In genomic region chr20:59495894-59496510, GRCh38 we compare ENCODE assay signal across 8 cellular contexts.
A peak's percentile ranks its signal among the peaks of the same experiment; 100 is the strongest.
DNase-seq lines count a peak whose midpoint lies in the region; ATAC-seq and TF ChIP-seq lines count a peak whose summit lies in the region.

No MANE protein-coding gene starts in this region.

- H3K4me3 Mint-ChIP-seq in neural progenitor cell = no peak overlapping the region

- H3K27ac ChIP-seq in DND-41 (ENCODE audit: low read length) (no peak overlapping the region), KMS-11 (no peak overlapping the region), neural progenitor cell (no peak overlapping the region), substantia nigra (ENCODE audit: low read depth, low read length, poor library complexity, severe bottlenecking) (no peak overlapping the region)

- no peaks in the 10 kb centered on the region for H3K36me3 Mint-ChIP-seq in neural progenitor cell

- H3K9me3 ChIP-seq in DND-41 (ENCODE audit: insufficient read depth, low read length, severe bottlenecking) (no peaks in the 10 kb centered on the region), neural progenitor cell (ENCODE audit: low read depth) (no peaks in the 10 kb centered on the region)

- no peak overlapping the region for H2AFZ ChIP-seq in DND-41 (ENCODE audit: low read depth, low read length)
- H2AFZ ChIP-seq in KMS-11 (ENCODE audit: low read depth) = peak overlapping the region; percentile 26; the same call in 1 of the 2 replicates
- peak overlapping the region; percentile 79 for H2AFZ ChIP-seq in neural progenitor cell (replicated peaks)

- H3K9ac ChIP-seq in DND-41 (ENCODE audit: low read depth, low read length) (no peak overlapping the region), KMS-11 (no peak overlapping the region), neural progenitor cell (no peak overlapping the region)

- peaks cover 7% of the 10 kb centered on the region for H4K20me1 ChIP-seq in DND-41 (ENCODE audit: insufficient read depth, low read length)
- no peaks in the 10 kb centered on the region for H4K20me1 ChIP-seq in KMS-11 (ENCODE audit: insufficient read depth)
- no peaks in the 10 kb centered on the region for H4K20me1 ChIP-seq in neural progenitor cell (ENCODE audit: low read depth)

- DNase-seq in DND-41 = peak; percentile 72
- peak; percentile 80 for DNase-seq in RKO (ENCODE audit: low spot score)
- peak; percentile 33 for DNase-seq in activated T-helper 1 cell treated with Interleukin-2 at 50 U/mL for 16 hours (ENCODE audit: low read depth)
- peak; percentile 59 for DNase-seq in fibroblast of peridontal ligament (ENCODE audit: extremely low read depth)
- peak; percentile 88 for DNase-seq in neural progenitor cell (ENCODE audit: low spot score)
- peak in 43 of 49 donors; percentile 3 to 74 (median 41) for DNase-seq in substantia nigra (lab: John Stamatoyannopoulos, UW)

- H3K36me3 ChIP-seq in DND-41 (ENCODE audit: insufficient read depth, low read length) (no peaks in the 10 kb centered on the region), KMS-11 (ENCODE audit: insufficient read depth) (no peaks in the 10 kb centered on the region), neural progenitor cell (no peaks in the 10 kb centered on the region)

- no peaks in the 10 kb centered on the region for H3F3A ChIP-seq in neural progenitor cell (ENCODE audit: low read depth)

- TF ChIP-seq CTCF in DND-41 (IDR thresholded peaks at IDR 0.05; ENCODE audit: borderline replicate concordance, extremely low read depth, low read length, poor library complexity, severe bottlenecking) = peak; percentile 97
- peak; percentile 92 for TF ChIP-seq CTCF in KMS-11 (conservative IDR thresholded peaks at IDR 0.05; ENCODE audit: low read depth, low read length)
- TF ChIP-seq CTCF in neural progenitor cell (IDR thresholded peaks at IDR 0.05) = peak; percentile 89

- H3K4me1 Mint-ChIP-seq in neural progenitor cell = no peaks in the 10 kb centered on the region

- H3K27me3 Mint-ChIP-seq in neural progenitor cell (ENCODE audit: insufficient read depth, low read depth) = peaks cover 9% of the 10 kb centered on the region

- no peaks in the 10 kb centered on the region for H3K79me2 ChIP-seq in DND-41 (ENCODE audit: insufficient read depth, low read length)
- no peaks in the 10 kb centered on the region for H3K79me2 ChIP-seq in KMS-11 (ENCODE audit: insufficient read depth, low read depth)
- no peaks in the 10 kb centered on the region for H3K79me2 ChIP-seq in neural progenitor cell (ENCODE audit: low read depth)

- no peak overlapping the region for H3K27ac Mint-ChIP-seq in neural progenitor cell

- H3K4me2 ChIP-seq in DND-41 (ENCODE audit: insufficient read depth, low read length) (no peak overlapping the region), KMS-11 (no peak overlapping the region), neural progenitor cell (no peak overlapping the region)

- H3K9me3 Mint-ChIP-seq in neural progenitor cell = peaks cover 7% of the 10 kb centered on the region

- H3K4me1 ChIP-seq in DND-41 (ENCODE audit: insufficient read depth, low read length) = no peaks in the 10 kb centered on the region
- no peaks in the 10 kb centered on the region for H3K4me1 ChIP-seq in KMS-11 (ENCODE audit: low read depth, poor library complexity, severe bottlenecking)
- no peaks in the 10 kb centered on the region for H3K4me1 ChIP-seq in neural progenitor cell

- ATAC-seq in DND-41 (ENCODE audit: insufficient read depth, low read depth) (peak; percentile 85), HG03039 (IDR thresholded peaks at IDR 0.05; ENCODE audit: unreplicated experiment) (no peak)

- peaks cover 13% of the 10 kb centered on the region for H3K27me3 ChIP-seq in DND-41 (ENCODE audit: insufficient read depth, low read length, poor library complexity)
- peaks cover 12% of the 10 kb centered on the region; the same call in 1 of the 2 replicates for H3K27me3 ChIP-seq in KMS-11 (ENCODE audit: insufficient read depth, low read depth)
- H3K27me3 ChIP-seq in neural progenitor cell = peaks cover 30% of the 10 kb centered on the region

- H3K4me3 ChIP-seq in DND-41 (ENCODE audit: low read depth in 1 of 2, low read length in 2 of 2) = no peak overlapping the region
- no peak overlapping the region for H3K4me3 ChIP-seq in KMS-11 (IDR thresholded peaks at IDR 0.05; ENCODE audit: insufficient read depth, low read depth, low read length)
- no peak overlapping the region for H3K4me3 ChIP-seq in neural progenitor cell

Comparison
In these comparisons a context has a peak if more than half of its experiments do, and no peak if none do; other contexts are left out.
1. DNase-seq: peak in every context shown above with its lines; median percentile 88 in neural progenitor cell; 80 in RKO; 72 in DND-41; 59 in fibroblast of peridontal ligament; 41 in substantia nigra; 33 in activated T-helper 1 cell treated with Interleukin-2 at 50 U/mL for 16 hours.